In the genomic region with DNA sequence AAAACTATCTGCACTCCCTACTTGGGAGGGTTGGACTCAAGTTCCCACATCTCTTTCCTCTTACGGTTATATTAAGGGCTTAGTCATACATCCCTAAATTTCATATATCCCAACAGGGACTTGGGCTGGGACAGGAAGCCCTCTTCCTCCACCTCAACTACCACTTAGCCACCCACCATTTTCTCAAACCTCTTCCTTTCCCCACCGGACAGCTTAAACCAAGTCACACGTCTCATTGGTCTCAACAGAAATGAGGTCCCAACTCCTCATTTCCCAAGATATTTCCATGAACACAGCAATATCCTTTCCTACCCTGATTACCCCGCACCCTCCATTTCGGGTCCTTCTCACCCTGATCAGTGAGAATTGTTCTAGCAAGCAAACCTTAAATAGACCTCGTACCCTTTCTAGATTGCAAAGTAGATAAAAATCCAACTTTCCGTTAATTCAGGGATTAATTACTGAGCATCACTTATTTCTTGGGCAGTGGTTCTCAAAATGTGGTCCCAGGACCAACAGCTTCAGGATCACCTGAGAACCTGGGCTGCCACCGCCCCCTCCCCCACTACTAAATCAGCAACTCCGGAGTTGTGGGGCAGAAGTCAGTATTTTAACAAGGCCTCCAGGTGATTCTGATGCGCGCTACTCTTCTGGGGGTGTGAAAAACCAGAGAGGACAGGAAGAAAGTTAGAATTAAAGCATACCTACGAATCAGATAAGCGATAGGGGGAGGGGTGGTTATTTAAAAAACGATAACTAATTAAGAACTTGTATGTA, we compare ENCODE assay signal across 8 cellular contexts. TPM values are rescaled to one million over a fixed set of nuclear protein-coding genes. Genes with fewer than 3 reads are reported as not detected.
DNase-seq lines count a peak whose midpoint lies in the region; ATAC-seq and TF ChIP-seq lines count a peak whose summit lies in the region.

No MANE protein-coding gene starts in this region.

- in situ Hi-C loops in Panc1 (cut with HindIII; ENCODE audit: low pct_unique_long_range_greater_than_20kb, low sequenced_read_pairs): no loop called here

- H3K27ac ChIP-seq in Panc1 (ENCODE audit: low read length): peak overlapping the region; percentile 95
- H3K27ac ChIP-seq in caudate nucleus (ENCODE audit: low read depth, low read length): peak overlapping the region; percentile 53

- intact Hi-C loops in Panc1 (cut with micrococcal nuclease; ENCODE audit: unreplicated experiment) (no loop called here), left colon (cut with DNase I, micrococcal nuclease) (no loop called here), posterior vena cava (cut with DNase I) (no loop called here)

- no peaks in the 10 kb centered on the region for H3K27me3 ChIP-seq in Panc1 (ENCODE audit: control insufficient read depth, insufficient read depth, low read length)

- H3K36me3 ChIP-seq in Panc1 (ENCODE audit: control insufficient read depth, insufficient read depth, low read length): peaks cover 6% of the 10 kb centered on the region

- ATAC-seq in HG02884 (IDR thresholded peaks at IDR 0.05; ENCODE audit: unreplicated experiment) (peak; percentile 28), Panc1 (peak; percentile 50), left colon (peak; percentile 56)

- DNase-seq in activated T-cell treated with anti-CD3 and anti-CD28 coated beads for 48 hours (ENCODE audit: low read depth): peak; percentile 18
- DNase-seq in activated T-cell treated with anti-CD3 and anti-CD28 coated beads for 4 hours: no peak
- no peak for DNase-seq in Panc1 (ENCODE audit: low read depth, low spot score)
- peak in 12 of 61 donors; percentile 2 to 68 (median 30) for DNase-seq in caudate nucleus (lab: John Stamatoyannopoulos, UW)
- DNase-seq in left colon: peak; percentile 34 to 63
- DNase-seq in stimulated activated CD4-positive, alpha-beta T cell treated with anti-CD3 and anti-CD28 coated beads, Interleukin-4, amount 100 ng/mL, for 24 hours: peak; percentile 17
- DNase-seq in posterior vena cava (ENCODE audit: low spot score): no peak

- POLR2A ChIA-PET in Panc1 (lab: Charles Lee): interaction anchor here (0.6 kb wide), 1 partner anchor 80 kb away, joined by 3 read pairs; no protein-coding TSS in a partner anchor

- H3K9me3 ChIP-seq in Panc1 (ENCODE audit: control insufficient read depth, insufficient read depth, low read depth, low read length): peaks cover 27% of the 10 kb centered on the region; the same call in 1 of the 2 replicates

- H3K4me1 ChIP-seq in Panc1 (ENCODE audit: control insufficient read depth, insufficient read depth, low read length): no peaks in the 10 kb centered on the region

- TF ChIP-seq CTCF in Panc1 (IDR thresholded peaks at IDR 0.05): no peak

- peak overlapping the region; percentile 89 to 90 for H3K4me3 ChIP-seq in Panc1 (ENCODE audit: low read depth in 2 of 2, low read length in 2 of 2)

- BruUV-seq in Panc1 (replicated peaks; lab: Mats Ljungman, UMichigan): TSS peak; percentile 79

- CTCF ChIA-PET in Panc1 (lab: Charles Lee): no interaction called here

RNA-seq across cellular contexts. Expression of gene ZSCAN30, which starts 0.5 kb away (rescaled TPM):
- total RNA-seq in Panc1 (2021; ENCODE audit: unreplicated experiment) (12.1 TPM), left colon (10 to 100 TPM; 12.9 to 13.0 TPM), posterior vena cava (10 to 100 TPM; 12.8 to 14.9 TPM)
- polyA plus RNA-seq in Panc1 (2012; ENCODE audit: insufficient read length): 7.2 TPM

RNA-seq across cellular contexts. Expression of gene ZNF397, which starts 48.6 kb away (rescaled TPM):
- total RNA-seq in Panc1 (2021; ENCODE audit: unreplicated experiment) (9.8 TPM), left colon (10 to 100 TPM; 18.0 to 20.1 TPM), posterior vena cava (10 to 100 TPM; 25.5 to 26.3 TPM)
- polyA plus RNA-seq in Panc1 (2012; ENCODE audit: insufficient read length): 6.2 TPM

RNA-seq across cellular contexts. Expression of gene ZNF24, which starts 54.7 kb away (rescaled TPM):
- total RNA-seq in Panc1 (2021; ENCODE audit: unreplicated experiment): 46.8 TPM
- 18.7 TPM for polyA plus RNA-seq in Panc1 (2012; ENCODE audit: insufficient read length)
- 10 to 100 TPM; 39.3 to 43.6 TPM for total RNA-seq in left colon
- 10 to 100 TPM; 36.3 to 43.8 TPM for total RNA-seq in posterior vena cava

Comparison
In these comparisons a context has a peak if more than half of its experiments do, and no peak if none do; other contexts are left out.
1. DNase-seq: peak in activated T-cell treated with anti-CD3 and anti-CD28 coated beads for 48 hours (single experiment), left colon (2 of 2) and stimulated activated CD4-positive, alpha-beta T cell treated with anti-CD3 and anti-CD28 coated beads, Interleukin-4, amount 100 ng/mL, for 24 hours (single experiment); none in activated T-cell treated with anti-CD3 and anti-CD28 coated beads for 4 hours (single experiment), Panc1 (single experiment) and posterior vena cava (single experiment).
2. Peak in every context shown above with its lines, with median percentiles within 50 percentile points of each other: ATAC-seq.